ENCODE assay signal across 1 cellular context in the genomic region with DNA sequence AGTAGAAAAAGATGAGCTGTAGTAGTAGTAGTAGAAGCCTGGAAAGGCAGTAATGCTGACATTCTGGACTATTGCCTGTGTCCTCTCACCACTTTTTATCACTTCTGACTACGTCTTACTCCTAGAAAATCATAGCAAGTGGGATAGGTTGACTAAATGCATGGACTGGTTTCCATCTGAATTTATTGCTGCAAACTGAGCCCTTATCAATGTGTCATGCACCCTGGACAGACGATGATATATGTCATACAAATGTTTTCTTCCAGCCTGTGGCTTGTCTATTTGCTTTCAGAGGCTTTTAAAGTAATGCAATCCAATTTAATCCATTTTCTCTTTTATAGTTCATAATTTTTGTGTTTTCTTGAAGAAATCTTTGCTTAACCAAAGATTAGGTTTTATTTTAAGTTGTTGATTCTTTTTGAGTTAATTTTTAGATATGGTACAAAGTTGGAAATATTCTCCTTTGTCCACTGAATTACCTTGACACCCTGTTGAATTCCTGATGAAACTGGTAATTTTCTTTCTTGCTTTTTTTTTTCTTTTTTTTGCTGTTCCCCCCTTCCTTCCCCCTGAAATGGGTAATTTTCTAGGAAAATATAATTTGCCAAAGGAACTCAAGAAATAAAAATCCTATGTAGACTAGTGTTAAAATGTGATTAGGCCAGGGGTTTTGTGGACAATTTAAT.
TF ChIP-seq lines count a peak whose summit lies in the region.

No MANE protein-coding gene starts in this region.

TF ChIP-seq in endothelial cell of umbilical vein, 7 proteins besides CTCF, POLR2A, EP300 and RAD21:
- TF ChIP-seq, protein P1, sequence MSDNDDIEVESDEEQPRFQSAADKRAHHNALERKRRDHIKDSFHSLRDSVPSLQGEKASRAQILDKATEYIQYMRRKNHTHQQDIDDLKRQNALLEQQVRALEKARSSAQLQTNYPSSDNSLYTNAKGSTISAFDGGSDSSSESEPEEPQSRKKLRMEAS (IDR thresholded peaks at IDR 0.05; ENCODE audit: insufficient read depth, insufficient read length), result no peak
- TF ChIP-seq FOS (IDR thresholded peaks at IDR 0.05; ENCODE audit: borderline replicate concordance, insufficient read depth, low read length), result no peak
- no peak for TF ChIP-seq JUN (IDR thresholded peaks at IDR 0.05; ENCODE audit: borderline replicate concordance, insufficient read depth, insufficient read length, low read depth)
- no peak for TF ChIP-seq EZH2 (IDR thresholded peaks at IDR 0.05; ENCODE audit: borderline replicate concordance, low read depth, low read length, severe bottlenecking)
- TF ChIP-seq MYC (IDR thresholded peaks at IDR 0.05; ENCODE audit: low read depth, low read length), result no peak
- no peak for TF ChIP-seq POLR2AphosphoS5 (IDR thresholded peaks at IDR 0.05; ENCODE audit: insufficient read depth, low read depth, low read length)
- TF ChIP-seq GATA2 (IDR thresholded peaks at IDR 0.05; ENCODE audit: insufficient read depth, insufficient read length, low read depth, low read length), result no peak
